In the genomic region with DNA sequence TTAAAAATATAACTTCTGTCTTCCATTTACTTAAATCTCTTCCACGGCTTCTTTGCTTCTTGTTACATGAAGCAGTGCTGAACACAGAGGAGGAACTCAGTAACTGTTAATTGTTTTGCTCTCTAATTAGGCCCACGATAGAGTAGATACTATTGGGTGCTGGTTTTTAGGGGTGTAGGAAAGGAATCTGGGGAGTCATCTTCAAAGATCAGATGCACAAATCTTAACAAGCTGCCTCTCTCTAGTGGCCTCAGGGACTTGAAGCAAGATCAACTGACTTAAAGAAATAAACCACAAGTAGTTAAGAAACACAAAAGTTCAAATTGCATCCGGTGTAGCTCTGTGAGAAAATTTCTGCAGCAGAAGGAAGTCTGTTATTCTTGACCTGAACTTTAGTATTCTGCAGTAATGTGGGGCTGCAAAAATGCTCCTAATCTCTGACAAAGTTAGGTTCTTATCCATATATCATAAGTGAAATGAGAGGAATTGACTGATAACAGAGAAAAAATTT, we compare ENCODE assay signal across 8 cellular contexts. TPM values are rescaled to one million over a fixed set of nuclear protein-coding genes. Genes with fewer than 3 reads are reported as not detected.
DNase-seq lines count a peak whose midpoint lies in the region; ATAC-seq and TF ChIP-seq lines count a peak whose summit lies in the region.

No MANE protein-coding gene starts in this region.

- no peaks in the 10 kb centered on the region for H3K36me3 Mint-ChIP-seq in CD4-positive, alpha-beta T cell (ENCODE audit: low read depth)
- H3K36me3 Mint-ChIP-seq in IgD-negative memory B cell: peaks cover 4% of the 10 kb centered on the region

- H3K9me3 Mint-ChIP-seq in CD4-positive, alpha-beta T cell: no peaks in the 10 kb centered on the region
- peaks cover 0 to 6% (median 0%) of the 10 kb centered on the region in 3 donors for H3K9me3 Mint-ChIP-seq in IgD-negative memory B cell

- H3K27ac ChIP-seq in CD4-positive, alpha-beta T cell (ENCODE audit: low read depth, low read length): peak overlapping the region; percentile 61
- H3K27ac ChIP-seq in spleen: peak overlapping the region; percentile 63 to 88 (median 80)
- H3K27ac ChIP-seq in prostate gland: no peak overlapping the region

- CTCF ChIA-PET in CD4-positive, alpha-beta T cell (lab: Charles Lee): interaction anchor here (1.5 kb wide), 1 partner anchor 50 kb away, joined by 3 read pairs; no protein-coding TSS in a partner anchor

- ATAC-seq in CD4-positive, alpha-beta T cell (ENCODE audit: poor library complexity): peak; percentile 63
- peak; percentile 83 for ATAC-seq in GM19452 (IDR thresholded peaks at IDR 0.05; ENCODE audit: unreplicated experiment)
- no peak for ATAC-seq in HG03025 (IDR thresholded peaks at IDR 0.05; ENCODE audit: low FRiP score, unreplicated experiment)

- H3K36me3 ChIP-seq in spleen (no peaks in the 10 kb centered on the region), prostate gland (no peaks in the 10 kb centered on the region)

- no peak for TF ChIP-seq CTCF in CD4-positive, alpha-beta T cell (IDR thresholded peaks at IDR 0.05)
- no peak for TF ChIP-seq CTCF in spleen (IDR thresholded peaks at IDR 0.05 in 8 of 11, conservative IDR thresholded peaks at IDR 0.05 in 3 of 11)
- TF ChIP-seq CTCF in prostate gland (IDR thresholded peaks at IDR 0.05): no peak

- peaks cover 82% of the 10 kb centered on the region for H3K4me1 Mint-ChIP-seq in CD4-positive, alpha-beta T cell (ENCODE audit: low read depth)
- H3K4me1 Mint-ChIP-seq in IgD-negative memory B cell: peaks cover 29 to 42% (median 33%) of the 10 kb centered on the region in 3 donors

- no peak for DNase-seq in CD4-positive, alpha-beta T cell
- DNase-seq in brain pericyte (ENCODE audit: low read depth, low spot score) (peak; percentile 65), spleen (no peak), prostate gland (ENCODE audit: low spot score) (no peak)
- no peak for DNase-seq in NK-92 treated with Interleukin-12 subunit alpha and Interleukin-12 subunit beta, amount 100 ng/mL, for 24 hours (lab: John Stamatoyannopoulos, UW)

- intact Hi-C loops in CD4-positive, alpha-beta T cell (cut with DNase I, micrococcal nuclease): loop anchor here in 1 of 2 experiments (2.0 kb wide), 1 partner anchor 50 kb away; no protein-coding TSS in a partner anchor
- intact Hi-C loops in spleen (cut with DNase I; ENCODE audit: low total_unique reads): no loop called here
- intact Hi-C loops in prostate gland (cut with DNase I): no loop called here

- peak overlapping the region; percentile 71 for H3K4me3 Mint-ChIP-seq in CD4-positive, alpha-beta T cell
- H3K4me3 Mint-ChIP-seq in IgD-negative memory B cell: peak overlapping the region in 2 of 4 donors; percentile 18 to 49

- no peaks in the 10 kb centered on the region for H3K27me3 Mint-ChIP-seq in CD4-positive, alpha-beta T cell
- no peaks in the 10 kb centered on the region for H3K27me3 Mint-ChIP-seq in IgD-negative memory B cell

- POLR2A ChIA-PET in CD4-positive, alpha-beta T cell (lab: Charles Lee): interaction anchor here (0.6 to 2.5 kb wide), 12 partner anchors 12 to 801 kb away, joined by 3 to 12 read pairs (median 4); partner anchors contain the start of genes CHST2, DIPK2A and U2SURP

- H3K4me1 ChIP-seq in spleen (peaks cover 15 to 61% (median 33%) of the 10 kb centered on the region in 6 donors), prostate gland (replicated peaks) (no peaks in the 10 kb centered on the region)

- 14 to 29% (median 20%) methylated on average over 3 of the region's 3 CpGs for WGBS in spleen, 5 donors
- WGBS in prostate gland: 68% methylated on average over 3 of the region's 3 CpGs

- peak overlapping the region in 1 of 8 donors; percentile 18 for H3K4me3 ChIP-seq in spleen
- H3K4me3 ChIP-seq in prostate gland: no peak overlapping the region

- H3K27ac Mint-ChIP-seq in CD4-positive, alpha-beta T cell: peak overlapping the region; percentile 85
- H3K27ac Mint-ChIP-seq in IgD-negative memory B cell: peak overlapping the region in 2 of 3 donors; percentile 2 to 70

- H3K27me3 ChIP-seq in CD4-positive, alpha-beta T cell (ENCODE audit: control insufficient read depth, insufficient read depth, low read length): no peaks in the 10 kb centered on the region
- H3K27me3 ChIP-seq in spleen (replicated peaks in 1 of 7): no peaks in the 10 kb centered on the region
- H3K27me3 ChIP-seq in prostate gland (replicated peaks; ENCODE audit: insufficient read depth): no peaks in the 10 kb centered on the region

- TF ChIP-seq POLR2A in spleen (IDR thresholded peaks at IDR 0.05) (no peak), prostate gland (IDR thresholded peaks at IDR 0.05) (no peak)

- H3K9me3 ChIP-seq in CD4-positive, alpha-beta T cell (ENCODE audit: control insufficient read depth, low read length): no peaks in the 10 kb centered on the region
- H3K9me3 ChIP-seq in spleen (peaks cover 0 to 14% (median 9%) of the 10 kb centered on the region in 8 donors), prostate gland (no peaks in the 10 kb centered on the region)

RNA-seq across cellular contexts. Expression of gene CHST2, which starts 51.6 kb away (rescaled TPM):
- total RNA-seq in CD4-positive, alpha-beta T cell: 1 to 10 TPM; 2.0 TPM
- polyA plus RNA-seq in IgD-negative memory B cell (7.8 TPM), spleen (10 to 100 TPM in 2 of 3 donors, 1 to 10 TPM in 1; 8.5 to 15.4 (median 11.9) TPM)
- total RNA-seq in spleen (10 to 100 TPM; 25.9 to 46.6 (median 32.6) TPM), prostate gland (1 to 10 TPM; 9.6 to 9.7 TPM)

Comparison
In these comparisons a context has a peak if more than half of its experiments do, and no peak if none do; other contexts are left out.
1. H3K27ac ChIP-seq: peak in CD4-positive, alpha-beta T cell (single experiment) and spleen (8 of 8); none in prostate gland (0 of 2).